27 cellular contexts compared by ENCODE assay signal in the genomic region with DNA sequence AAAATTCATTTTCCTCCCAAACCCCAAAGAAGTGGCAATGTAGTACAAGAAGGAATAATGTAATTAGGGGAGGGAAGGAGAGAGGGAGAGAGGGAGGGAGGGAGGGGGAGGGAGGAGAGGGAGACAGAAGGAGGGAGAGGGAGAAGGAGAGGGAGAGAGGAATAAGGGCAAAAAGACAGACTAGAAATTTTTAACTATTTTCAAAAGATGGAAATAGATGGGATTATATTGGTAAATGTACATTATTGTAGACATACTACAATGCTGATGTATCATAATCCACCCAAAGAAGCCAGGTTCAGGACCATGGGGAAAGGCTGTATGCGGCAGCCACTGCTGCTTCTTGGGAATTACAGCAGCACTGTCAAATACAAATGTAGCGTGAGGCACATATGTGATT.
"Had no signal": no experiment of that assay in that cellular context is flagged by ENCODE, and none has a peak within 500 bp of the region (broad histone marks: within the 10 kb centered on the region; RNA-seq: fewer than 3 reads in every experiment).

No MANE protein-coding gene starts in this region.

- H3K4me3 Mint-ChIP-seq: effector memory CD8-positive, alpha-beta T cell; naive thymus-derived CD8-positive, alpha-beta T cell; nephron progenitor cell; stimulated activated memory B cell treated with anti-CD40 and anti-IgM and Interleukin-4, amounts not matched to agents 10 μg/mL and 1 μg/mL and 100 μg/mL, for 72 hours had no signal

- H3K4me1 Mint-ChIP-seq: nephron progenitor cell had no signal

- H3K9me3 Mint-ChIP-seq: effector memory CD8-positive, alpha-beta T cell; naive thymus-derived CD8-positive, alpha-beta T cell; nephron progenitor cell; stimulated activated memory B cell treated with anti-CD40 and anti-IgM and Interleukin-4, amounts not matched to agents 10 μg/mL and 1 μg/mL and 100 μg/mL, for 72 hours had no signal

- DNase-seq: colonic mucosa; effector memory CD8-positive, alpha-beta T cell; erythroblast; esophagus squamous epithelium; foreskin melanocyte; glutamatergic neuron; heart right ventricle; hippocampal formation; left cardiac atrium; left lung; mesenchymal stem cell; midbrain; naive thymus-derived CD8-positive, alpha-beta T cell; nephron progenitor cell; occipital lobe; ovary; posterior cingulate gyrus; psoas muscle; right cardiac atrium; spleen; stimulated activated CD4-positive, alpha-beta T cell treated with anti-CD3 and anti-CD28 coated beads, Interleukin-4, amount 100 ng/mL, for 4 hours; stimulated activated naive CD8-positive, alpha-beta T cell treated with anti-CD3 and anti-CD28 coated beads, Interleukin-15, Interleukin-2, amounts not matched to agents 100 U/mL and 50 U/mL, for 24 hours; transverse colon; upper lobe of right lung; uterus had no signal

- H3K27me3 ChIP-seq: colonic mucosa, esophagus squamous epithelium, heart right ventricle, left lung, ovary, spleen, transverse colon, upper lobe of right lung, uterus had no signal

- H3K4me3 ChIP-seq: colonic mucosa, esophagus squamous epithelium, heart right ventricle, left lung, ovary, psoas muscle, skin epidermis, spleen, transverse colon, upper lobe of right lung, uterus had no signal

- H3K27ac Mint-ChIP-seq: effector memory CD8-positive, alpha-beta T cell; naive thymus-derived CD8-positive, alpha-beta T cell; nephron progenitor cell; stimulated activated memory B cell treated with anti-CD40 and anti-IgM and Interleukin-4, amounts not matched to agents 10 μg/mL and 1 μg/mL and 100 μg/mL, for 72 hours had no signal

- ATAC-seq: effector memory CD8-positive, alpha-beta T cell; heart right ventricle; left cardiac atrium; left lung; naive thymus-derived CD8-positive, alpha-beta T cell; psoas muscle; right cardiac atrium; stimulated activated memory B cell treated with anti-CD40 and anti-IgM and Interleukin-4, amounts not matched to agents 10 μg/mL and 1 μg/mL and 100 μg/mL, for 72 hours; stimulated activated naive CD8-positive, alpha-beta T cell treated with anti-CD3 and anti-CD28 coated beads, Interleukin-15, Interleukin-2, amounts not matched to agents 100 U/mL and 50 U/mL, for 24 hours; upper lobe of right lung had no signal

- H3K27me3 Mint-ChIP-seq: stimulated activated memory B cell treated with anti-CD40 and anti-IgM and Interleukin-4, amounts not matched to agents 10 μg/mL and 1 μg/mL and 100 μg/mL, for 72 hours had no signal

- H3K27ac ChIP-seq: colonic mucosa, esophagus squamous epithelium, heart right ventricle, left lung, ovary, psoas muscle, skin epidermis, spleen, transverse colon, upper lobe of right lung, uterus had no signal
